Comparison of ENCODE assay signal across 30 cellular contexts in genomic region chr1:217770895-217771294, GRCh38.
"Had no signal": no experiment of that assay in that cellular context is flagged by ENCODE, and none has a peak within 500 bp of the region (broad histone marks: within the 10 kb centered on the region; RNA-seq: fewer than 3 reads in every experiment).

No MANE protein-coding gene starts in this region.

- H3K4me3 ChIP-seq: adrenal gland, body of pancreas, colonic mucosa, heart left ventricle had no signal

- H3K9me3 Mint-ChIP-seq: activated CD4-positive, alpha-beta memory T cell treated with anti-CD3 and anti-CD28 coated beads for 36 hours; activated CD4-positive, alpha-beta T cell treated with anti-CD3 and anti-CD28 coated beads, Interleukin-2, amount 10 ng/mL, durations not matched to agents 24 days and 14 days; activated naive CD4-positive, alpha-beta T cell treated with anti-CD3 and anti-CD28 coated beads for 36 hours; activated naive CD4-positive, alpha-beta T cell treated with anti-CD3 and anti-CD28 coated beads, Interleukin-2, amount 50 U/mL, for 24 hours; activated naive CD8-positive, alpha-beta T cell treated with anti-CD3 and anti-CD28 coated beads for 36 hours; activated naive CD8-positive, alpha-beta T cell treated with anti-CD3 and anti-CD28 coated beads, Interleukin-2, amount 50 U/mL, for 24 hours; activated T-helper 1 cell treated with anti-CD3 and anti-CD28 coated beads, Interleukin-12 subunit alpha, Interleukin-12 subunit beta, Interleukin-2, Interleukin-4 antibody, amounts not matched to agents 30 ng/mL and 10 ng/mL and 1 ng/mL, durations not matched to agents 14 hours and 24 hours and 36 hours; activated T-helper 2 cell treated with anti-CD3 and anti-CD28 coated beads, Interferon-gamma antibody, Interleukin-2, Interleukin-4, amounts not matched to agents 10 μg/mL and 5 μg/mL and 100 μg/mL, durations not matched to agents 14 hours and 24 hours and 36 hours; T-helper 2 cell treated with Interferon-gamma antibody and Interleukin-4, amounts not matched to agents 5 μg/mL and 100 μg/mL, for 36 hours had no signal

- H3K4me3 Mint-ChIP-seq: activated CD4-positive, alpha-beta memory T cell treated with anti-CD3 and anti-CD28 coated beads for 36 hours; activated CD4-positive, alpha-beta T cell treated with anti-CD3 and anti-CD28 coated beads for 36 hours; activated CD4-positive, alpha-beta T cell treated with anti-CD3 and anti-CD28 coated beads, Interleukin-2, amount 10 ng/mL, durations not matched to agents 24 days and 14 days; activated CD8-positive, alpha-beta memory T cell treated with anti-CD3 and anti-CD28 coated beads, Interleukin-2, amount 10 ng/mL, durations not matched to agents 7 days and 5 days; activated CD8-positive, alpha-beta T cell treated with anti-CD3 and anti-CD28 coated beads, Interleukin-2, amount 10 ng/mL, durations not matched to agents 7 days and 5 days; activated naive CD4-positive, alpha-beta T cell treated with anti-CD3 and anti-CD28 coated beads for 36 hours; activated naive CD4-positive, alpha-beta T cell treated with anti-CD3 and anti-CD28 coated beads, Interleukin-2, amount 50 U/mL, for 24 hours; activated naive CD8-positive, alpha-beta T cell treated with anti-CD3 and anti-CD28 coated beads for 36 hours; activated naive CD8-positive, alpha-beta T cell treated with anti-CD3 and anti-CD28 coated beads, Interleukin-2, amount 50 U/mL, for 24 hours; activated T-helper 1 cell treated with anti-CD3 and anti-CD28 coated beads, Interleukin-12 subunit alpha, Interleukin-12 subunit beta, Interleukin-2, Interleukin-4 antibody, amounts not matched to agents 30 ng/mL and 10 ng/mL and 1 ng/mL, durations not matched to agents 14 hours and 24 hours and 36 hours; T-helper 17 cell; T-helper 2 cell treated with Interferon-gamma antibody and Interleukin-4, amounts not matched to agents 5 μg/mL and 100 μg/mL, for 36 hours had no signal

- H3K36me3 ChIP-seq: adrenal gland, colonic mucosa, heart left ventricle, WERI-Rb-1 had no signal

- H3K27me3 ChIP-seq: adrenal gland, body of pancreas, colonic mucosa, heart left ventricle had no signal

- H3K9me3 ChIP-seq: adrenal gland, body of pancreas, colonic mucosa, heart left ventricle had no signal

- H3K27ac Mint-ChIP-seq: activated CD4-positive, alpha-beta memory T cell treated with anti-CD3 and anti-CD28 coated beads for 36 hours; activated CD4-positive, alpha-beta T cell treated with anti-CD3 and anti-CD28 coated beads for 36 hours; activated CD4-positive, alpha-beta T cell treated with anti-CD3 and anti-CD28 coated beads, Interleukin-2, amount 10 ng/mL, durations not matched to agents 24 days and 14 days; activated CD8-positive, alpha-beta memory T cell treated with anti-CD3 and anti-CD28 coated beads, Interleukin-2, amount 10 ng/mL, durations not matched to agents 7 days and 5 days; activated CD8-positive, alpha-beta T cell treated with anti-CD3 and anti-CD28 coated beads, Interleukin-2, amount 10 ng/mL, durations not matched to agents 7 days and 5 days; activated naive CD4-positive, alpha-beta T cell treated with anti-CD3 and anti-CD28 coated beads for 36 hours; activated naive CD4-positive, alpha-beta T cell treated with anti-CD3 and anti-CD28 coated beads, Interleukin-2, amount 50 U/mL, for 24 hours; activated naive CD8-positive, alpha-beta T cell treated with anti-CD3 and anti-CD28 coated beads for 36 hours; activated naive CD8-positive, alpha-beta T cell treated with anti-CD3 and anti-CD28 coated beads, Interleukin-2, amount 50 U/mL, for 24 hours; activated T-helper 1 cell treated with anti-CD3 and anti-CD28 coated beads, Interleukin-12 subunit alpha, Interleukin-12 subunit beta, Interleukin-2, Interleukin-4 antibody, amounts not matched to agents 30 ng/mL and 10 ng/mL and 1 ng/mL, durations not matched to agents 14 hours and 24 hours and 36 hours; activated T-helper 2 cell treated with anti-CD3 and anti-CD28 coated beads, Interferon-gamma antibody, Interleukin-2, Interleukin-4, amounts not matched to agents 10 μg/mL and 5 μg/mL and 100 μg/mL, durations not matched to agents 14 hours and 24 hours and 36 hours; T-helper 17 cell; T-helper 2 cell treated with Interferon-gamma antibody and Interleukin-4, amounts not matched to agents 5 μg/mL and 100 μg/mL, for 36 hours had no signal

- H3K4me1 Mint-ChIP-seq: activated CD4-positive, alpha-beta T cell treated with anti-CD3 and anti-CD28 coated beads for 36 hours; activated CD4-positive, alpha-beta T cell treated with anti-CD3 and anti-CD28 coated beads, Interleukin-2, amount 10 ng/mL, durations not matched to agents 24 days and 14 days; activated CD8-positive, alpha-beta memory T cell treated with anti-CD3 and anti-CD28 coated beads, Interleukin-2, amount 10 ng/mL, durations not matched to agents 7 days and 5 days; activated naive CD4-positive, alpha-beta T cell treated with anti-CD3 and anti-CD28 coated beads, Interleukin-2, amount 50 U/mL, for 24 hours; activated naive CD8-positive, alpha-beta T cell treated with anti-CD3 and anti-CD28 coated beads for 36 hours; activated naive CD8-positive, alpha-beta T cell treated with anti-CD3 and anti-CD28 coated beads, Interleukin-2, amount 50 U/mL, for 24 hours; T-helper 17 cell had no signal

- H3K27ac ChIP-seq: adrenal gland, body of pancreas, colonic mucosa, heart left ventricle, WERI-Rb-1 had no signal

- DNase-seq: activated CD4-positive, alpha-beta memory T cell treated with anti-CD3 and anti-CD28 coated beads for 36 hours; activated CD4-positive, alpha-beta T cell treated with anti-CD3 and anti-CD28 coated beads for 36 hours; activated CD4-positive, alpha-beta T cell treated with anti-CD3 and anti-CD28 coated beads, Interleukin-2, amount 10 ng/mL, durations not matched to agents 24 days and 14 days; activated CD4-positive, CD25-positive, alpha-beta regulatory T cell; activated CD4-positive, CD25-positive, alpha-beta regulatory T cell treated with anti-CD3 and anti-CD28 coated beads, Interleukin-2, amount 50 U/mL, for 72 hours; activated CD8-positive, alpha-beta memory T cell treated with anti-CD3 and anti-CD28 coated beads, Interleukin-2, amount 10 ng/mL, durations not matched to agents 7 days and 5 days; activated CD8-positive, alpha-beta memory T cell treated with anti-CD3 and anti-CD28 coated beads, Interleukin-2, amount 50 U/mL, for 4 hours; activated CD8-positive, alpha-beta T cell treated with anti-CD3 and anti-CD28 coated beads, Interleukin-2, amount 10 ng/mL, durations not matched to agents 7 days and 5 days; activated effector memory CD4-positive, alpha-beta T cell treated with anti-CD3 and anti-CD28 coated beads, Interleukin-2, amount 50 U/mL, for 16 hours; activated naive CD4-positive, alpha-beta T cell treated with anti-CD3 and anti-CD28 coated beads for 36 hours; activated naive CD8-positive, alpha-beta T cell treated with anti-CD3 and anti-CD28 coated beads for 36 hours; activated naive CD8-positive, alpha-beta T cell treated with anti-CD3 and anti-CD28 coated beads, Interleukin-2, amount 50 U/mL, for 24 hours; activated T-cell treated with anti-CD3 and anti-CD28 coated beads, Interleukin-2, amount 50 U/mL, for 1 hour; activated T-cell treated with anti-CD3 and anti-CD28 coated beads, Interleukin-2, amount 50 U/mL, for 48 hours; adrenal gland; amygdala; body of pancreas; caudate nucleus; colonic mucosa; effector CD8-positive, alpha-beta T cell; foreskin fibroblast; heart left ventricle; T-helper 1 cell; T-helper 17 cell; T1000; WERI-Rb-1 had no signal

- H3K4me1 ChIP-seq: adrenal gland, body of pancreas, colonic mucosa, heart left ventricle had no signal

- H3K27me3 Mint-ChIP-seq: activated CD4-positive, alpha-beta memory T cell treated with anti-CD3 and anti-CD28 coated beads for 36 hours; activated CD4-positive, alpha-beta T cell treated with anti-CD3 and anti-CD28 coated beads for 36 hours; activated CD4-positive, alpha-beta T cell treated with anti-CD3 and anti-CD28 coated beads, Interleukin-2, amount 10 ng/mL, durations not matched to agents 24 days and 14 days; activated CD8-positive, alpha-beta memory T cell treated with anti-CD3 and anti-CD28 coated beads, Interleukin-2, amount 10 ng/mL, durations not matched to agents 7 days and 5 days; activated naive CD4-positive, alpha-beta T cell treated with anti-CD3 and anti-CD28 coated beads, Interleukin-2, amount 50 U/mL, for 24 hours; activated naive CD8-positive, alpha-beta T cell treated with anti-CD3 and anti-CD28 coated beads for 36 hours; activated naive CD8-positive, alpha-beta T cell treated with anti-CD3 and anti-CD28 coated beads, Interleukin-2, amount 50 U/mL, for 24 hours; T-helper 17 cell had no signal

- H3K36me3 Mint-ChIP-seq: activated CD4-positive, alpha-beta memory T cell treated with anti-CD3 and anti-CD28 coated beads for 36 hours; activated CD8-positive, alpha-beta memory T cell treated with anti-CD3 and anti-CD28 coated beads, Interleukin-2, amount 10 ng/mL, durations not matched to agents 7 days and 5 days; activated naive CD4-positive, alpha-beta T cell treated with anti-CD3 and anti-CD28 coated beads, Interleukin-2, amount 50 U/mL, for 24 hours; activated naive CD8-positive, alpha-beta T cell treated with anti-CD3 and anti-CD28 coated beads for 36 hours had no signal
